ENCODE assay signal across 1 cellular context in genomic region chr9:23777328-23777727, GRCh38.
TF ChIP-seq lines count a peak whose summit lies in the region.

No MANE protein-coding gene starts in this region.

TF ChIP-seq in H1, 55 proteins besides CTCF, POLR2A, EP300 and RAD21 (continued from another document):
- TF ChIP-seq CHD7 (IDR thresholded peaks at IDR 0.05; ENCODE audit: insufficient replicate concordance, low read length) = no peak
- no peak for TF ChIP-seq NRF1 (IDR thresholded peaks at IDR 0.05; ENCODE audit: low read depth, low read length)
- no peak for TF ChIP-seq SIRT6 (IDR thresholded peaks at IDR 0.05; ENCODE audit: low read length)
- no peak for TF ChIP-seq TAF7 (optimal IDR thresholded peaks at IDR 0.05; ENCODE audit: borderline replicate concordance, low read depth, low read length)
